ENCODE assay signal across 8 cellular contexts in genomic region chr1:37478451-37478871, GRCh38. TPM values are rescaled to one million over a fixed set of nuclear protein-coding genes. Genes with fewer than 3 reads are reported as not detected.
A peak's percentile ranks its signal among the peaks of the same experiment; 100 is the strongest.
DNase-seq lines count a peak whose midpoint lies in the region; ATAC-seq and TF ChIP-seq lines count a peak whose summit lies in the region.

No MANE protein-coding gene starts in this region.

- intact Hi-C loops in CD4-positive, alpha-beta T cell (cut with DNase I, micrococcal nuclease), result loop anchor here (2.0 to 5.0 kb wide), 3 partner anchors 36 to 1384 kb away; partner anchors contain the start of genes MEAF6 (in 1 of the 2) and SNIP1 (in 1 of the 2)
- intact Hi-C loops in mucosa of descending colon (cut with DNase I, micrococcal nuclease) (no loop called here), vagina (cut with DNase I) (no loop called here)

- DNase-seq in CD4-positive, alpha-beta T cell, result peak in 6 of 10 experiments; percentile 18 to 51 (median 43)
- DNase-seq in NAMALWA (ENCODE audit: low spot score) (peak; percentile 38), mucosa of descending colon (no peak), vagina (ENCODE audit: extremely low spot score in 2 of 2) (no peak), NCI-H446 treated with DMSO at 0.1 percent for 48 hours (lab: John Stamatoyannopoulos, UW) (no peak), T1000 (lab: John Stamatoyannopoulos, UW) (no peak)

- H3K4me1 ChIP-seq in mucosa of descending colon (ENCODE audit: low read depth) (peaks cover 55% of the 10 kb centered on the region), vagina (peaks cover 64% of the 10 kb centered on the region)

- peak overlapping the region; percentile 100 for H3K27ac Mint-ChIP-seq in CD4-positive, alpha-beta T cell
- H3K27ac Mint-ChIP-seq in activated naive CD8-positive, alpha-beta T cell, result peak overlapping the region; percentile 98

- TF ChIP-seq POLR2A in vagina (IDR thresholded peaks at IDR 0.05), result no peak

- no peak for TF ChIP-seq CTCF in CD4-positive, alpha-beta T cell (IDR thresholded peaks at IDR 0.05)
- TF ChIP-seq CTCF in mucosa of descending colon (IDR thresholded peaks at IDR 0.05), result no peak
- TF ChIP-seq CTCF in vagina (IDR thresholded peaks at IDR 0.05), result no peak

- H3K4me1 Mint-ChIP-seq in CD4-positive, alpha-beta T cell (ENCODE audit: low read depth), result peaks cover 56% of the 10 kb centered on the region
- H3K4me1 Mint-ChIP-seq in activated naive CD8-positive, alpha-beta T cell (ENCODE audit: low read depth), result peaks cover 35% of the 10 kb centered on the region

- H3K27ac ChIP-seq in CD4-positive, alpha-beta T cell (ENCODE audit: low read depth, low read length), result peak overlapping the region; percentile 97
- H3K27ac ChIP-seq in vagina, result peak overlapping the region; percentile 98

- POLR2A ChIA-PET in CD4-positive, alpha-beta T cell (lab: Charles Lee), result interaction anchor here (0.7 to 10.8 kb wide), 10 partner anchors 8 to 330 kb away, joined by 3 to 136 read pairs (median 7); partner anchors contain the start of genes C1orf122, MEAF6, SNIP1 and YRDC

- no peaks in the 10 kb centered on the region for H3K9me3 ChIP-seq in CD4-positive, alpha-beta T cell (ENCODE audit: control insufficient read depth, low read length)
- H3K9me3 ChIP-seq in mucosa of descending colon (no peaks in the 10 kb centered on the region), vagina (no peaks in the 10 kb centered on the region)

- peak overlapping the region; percentile 97 for H3K4me3 Mint-ChIP-seq in CD4-positive, alpha-beta T cell
- H3K4me3 Mint-ChIP-seq in activated naive CD8-positive, alpha-beta T cell, result peak overlapping the region; percentile 99

- H3K27me3 Mint-ChIP-seq in CD4-positive, alpha-beta T cell, result no peaks in the 10 kb centered on the region
- H3K27me3 Mint-ChIP-seq in activated naive CD8-positive, alpha-beta T cell, result no peaks in the 10 kb centered on the region

- H3K27me3 ChIP-seq in CD4-positive, alpha-beta T cell (ENCODE audit: control insufficient read depth, insufficient read depth, low read length), result no peaks in the 10 kb centered on the region
- H3K27me3 ChIP-seq in vagina, result no peaks in the 10 kb centered on the region

- H3K36me3 ChIP-seq in mucosa of descending colon (ENCODE audit: low read depth) (peaks cover 24% of the 10 kb centered on the region), vagina (peaks cover 3 to 34% of the 10 kb centered on the region in 2 donors)

- ATAC-seq in CD4-positive, alpha-beta T cell (ENCODE audit: poor library complexity), result peak; percentile 31
- peak; percentile 0 for ATAC-seq in mucosa of descending colon
- ATAC-seq in GM19351 (IDR thresholded peaks at IDR 0.05; ENCODE audit: unreplicated experiment), result no peak

- H3K9me3 Mint-ChIP-seq in CD4-positive, alpha-beta T cell, result no peaks in the 10 kb centered on the region
- H3K9me3 Mint-ChIP-seq in activated naive CD8-positive, alpha-beta T cell (ENCODE audit: low read depth), result no peaks in the 10 kb centered on the region

- peaks cover 87% of the 10 kb centered on the region for H3K36me3 Mint-ChIP-seq in CD4-positive, alpha-beta T cell (ENCODE audit: low read depth)
- H3K36me3 Mint-ChIP-seq in activated naive CD8-positive, alpha-beta T cell, result peaks cover 22% of the 10 kb centered on the region

- H3K4me3 ChIP-seq in mucosa of descending colon, result no peak overlapping the region
- H3K4me3 ChIP-seq in vagina, result peak overlapping the region; percentile 36 to 84

- CTCF ChIA-PET in CD4-positive, alpha-beta T cell (lab: Charles Lee), result interaction anchor here (0.6 to 4.1 kb wide), 5 partner anchors 9 to 36 kb away, joined by 3 to 54 read pairs (median 6); partner anchors contain the start of gene MEAF6

RNA-seq across cellular contexts. Expression of gene ZC3H12A, which starts 4.1 kb away (rescaled TPM):
- total RNA-seq in CD4-positive, alpha-beta T cell, result 100 to 1,000 TPM; 164 to 165 TPM
- 10 to 100 TPM; 25.6 to 42.4 (median 25.9) TPM for total RNA-seq in mucosa of descending colon
- 51.6 TPM for total RNA-seq in vagina

RNA-seq across cellular contexts. Expression of gene MEAF6, which starts 36.1 kb away (rescaled TPM):
- total RNA-seq in CD4-positive, alpha-beta T cell, result 10 to 100 TPM; 39.0 to 41.5 TPM
- total RNA-seq in mucosa of descending colon (10 to 100 TPM; 30.2 to 59.5 (median 35.4) TPM), vagina (54.5 TPM)

Comparison
In these comparisons a context has a peak if more than half of its experiments do, and no peak if none do; other contexts are left out.
1. DNase-seq: peak in CD4-positive, alpha-beta T cell (6 of 10) and NAMALWA (single experiment); none in mucosa of descending colon (0 of 3), vagina (0 of 2), NCI-H446 treated with DMSO at 0.1 percent for 48 hours (single experiment) and T1000 (single experiment).
2. intact Hi-C loops: an anchor here in CD4-positive, alpha-beta T cell (2.0 to 5.0 kb wide); none called in mucosa of descending colon and vagina.